24 cellular contexts compared by ENCODE assay signal in genomic region chr7:27145884-27146401, GRCh38. TPM values are rescaled to one million over a fixed set of nuclear protein-coding genes. Genes with fewer than 3 reads are reported as not detected.
DNase-seq lines count a peak whose midpoint lies in the region; ATAC-seq and TF ChIP-seq lines count a peak whose summit lies in the region.
"Had no signal": no experiment of that assay in that cellular context is flagged by ENCODE, and none has a peak within 500 bp of the region (broad histone marks: within the 10 kb centered on the region; RNA-seq: fewer than 3 reads in every experiment).

No MANE protein-coding gene starts in this region.

- ATAC-seq in upper lobe of left lung (ENCODE audit: low FRiP score in 2 of 2) (no peak), GM21526 (IDR thresholded peaks at IDR 0.05; ENCODE audit: low FRiP score, unreplicated experiment) (no peak)
- ATAC-seq: activated CD8-positive, alpha-beta T cell treated with anti-CD3 and anti-CD28 coated beads for 36 hours; activated T-cell treated with anti-CD3 and anti-CD28 coated beads, Interleukin-2, amount 50 U/mL, for 4 hours; stimulated activated naive CD8-positive, alpha-beta T cell treated with anti-CD3 and anti-CD28 coated beads, Interleukin-15, Interleukin-2, amounts not matched to agents 100 U/mL and 50 U/mL, for 24 hours had no signal

- peaks cover 91% of the 10 kb centered on the region for H3K79me2 ChIP-seq in fibroblast of lung (ENCODE audit: control insufficient read depth, insufficient read depth, low read length)

- 52 to 74% methylated on average over 14 of the region's 14 CpGs for WGBS in upper lobe of left lung, 2 donors
- 93% methylated on average over 6 to 9 of the region's 14 CpGs for WGBS in esophagus squamous epithelium, 2 donors

- H4K20me1 ChIP-seq in fibroblast of lung (ENCODE audit: control insufficient read depth, extremely low read depth, insufficient read depth, low read length) = no peaks in the 10 kb centered on the region

- H3K27ac Mint-ChIP-seq in MCF 10A (ENCODE audit: low read depth, unreplicated experiment) (no peak overlapping the region), nephron (peak overlapping the region; percentile 97 to 100 (median 99))
- H3K27ac Mint-ChIP-seq in T-helper 2 cell treated with Interferon-gamma antibody and Interleukin-4, amounts not matched to agents 5 μg/mL and 100 μg/mL, for 36 hours = no peak overlapping the region
- H3K27ac Mint-ChIP-seq: activated CD8-positive, alpha-beta T cell treated with anti-CD3 and anti-CD28 coated beads for 36 hours had no signal

- no TSS peak for BruUV-seq in MCF 10A (replicated peaks; lab: Mats Ljungman, UMichigan)

- H3K9ac ChIP-seq in fibroblast of lung (ENCODE audit: insufficient read depth, low read length) = peak overlapping the region; percentile 70
- H3K9ac ChIP-seq: BLaER1 had no signal

- peaks cover 0 to 25% of the 10 kb centered on the region in 2 donors for H3K27me3 ChIP-seq in breast epithelium
- no peaks in the 10 kb centered on the region for H3K27me3 ChIP-seq in fibroblast of lung (ENCODE audit: control insufficient read depth, insufficient read depth, low read length)
- H3K27me3 ChIP-seq in upper lobe of left lung = peaks cover 0 to 35% (median 14%) of the 10 kb centered on the region in 4 donors
- H3K27me3 ChIP-seq in esophagus squamous epithelium = peaks cover 0 to 93% (median 7%) of the 10 kb centered on the region in 4 donors
- H3K27me3 ChIP-seq: SJSA1 had no signal

- no peak for TF ChIP-seq CTCF in breast epithelium (IDR thresholded peaks at IDR 0.05)
- no peak for TF ChIP-seq CTCF in MCF 10A (IDR thresholded peaks at IDR 0.05; ENCODE audit: unreplicated experiment)
- TF ChIP-seq CTCF in fibroblast of lung (conservative IDR thresholded peaks at IDR 0.05 in 1 of 2, IDR thresholded peaks at IDR 0.05 in 1 of 2; ENCODE audit: low read depth in 1 of 2, low read length in 2 of 2) = no peak
- no peak for TF ChIP-seq CTCF in nephron (IDR thresholded peaks at IDR 0.05; ENCODE audit: unreplicated experiment in 3 of 3)
- TF ChIP-seq CTCF in upper lobe of left lung (IDR thresholded peaks at IDR 0.05) = no peak
- TF ChIP-seq CTCF in esophagus squamous epithelium (IDR thresholded peaks at IDR 0.05) = no peak

- peak overlapping the region; percentile 99 for H3K4me2 ChIP-seq in fibroblast of lung (ENCODE audit: extremely low read depth, insufficient read depth, low read length)
- H3K4me2 ChIP-seq: BLaER1 had no signal

- H3K9me3 Mint-ChIP-seq in MCF 10A (ENCODE audit: unreplicated experiment) = no peaks in the 10 kb centered on the region
- H3K9me3 Mint-ChIP-seq in nephron = no peaks in the 10 kb centered on the region
- no peaks in the 10 kb centered on the region for H3K9me3 Mint-ChIP-seq in T-helper 2 cell treated with Interferon-gamma antibody and Interleukin-4, amounts not matched to agents 5 μg/mL and 100 μg/mL, for 36 hours
- H3K9me3 Mint-ChIP-seq: activated CD8-positive, alpha-beta T cell treated with anti-CD3 and anti-CD28 coated beads for 36 hours; activated T-cell treated with anti-CD3 and anti-CD28 coated beads, Interleukin-2, amount 50 U/mL, for 4 hours had no signal

- H3K4me3 ChIP-seq in breast epithelium (peak overlapping the region; percentile 14 to 80 (median 75)), fibroblast of lung (replicated peaks in 1 of 4; ENCODE audit: control extremely low read depth in 1 of 4, insufficient read depth in 1 of 4, low read depth in 3 of 4, low read length in 4 of 4) (peak overlapping the region; percentile 41 to 61 (median 52)), upper lobe of left lung (peak overlapping the region in 3 of 4 donors; percentile 49 to 74 (median 62)), esophagus squamous epithelium (no peak overlapping the region)
- H3K4me3 ChIP-seq: BLaER1, SJSA1 had no signal

- TF ChIP-seq EP300 in upper lobe of left lung (IDR thresholded peaks at IDR 0.05) = no peak

- H3K4me1 Mint-ChIP-seq in MCF 10A (ENCODE audit: insufficient read depth, unreplicated experiment) = peaks cover 14% of the 10 kb centered on the region
- H3K4me1 Mint-ChIP-seq in nephron = peaks cover 68% of the 10 kb centered on the region
- H3K4me1 Mint-ChIP-seq in T-helper 2 cell treated with Interferon-gamma antibody and Interleukin-4, amounts not matched to agents 5 μg/mL and 100 μg/mL, for 36 hours (ENCODE audit: low read depth) = peaks cover under 1% of the 10 kb centered on the region

- H3K4me1 ChIP-seq in breast epithelium (peaks cover 0 to 4% of the 10 kb centered on the region in 2 donors), fibroblast of lung (ENCODE audit: control insufficient read depth, extremely low read depth, insufficient read depth, low read length) (peaks cover 22% of the 10 kb centered on the region), upper lobe of left lung (peaks cover 16 to 43% (median 21%) of the 10 kb centered on the region in 4 donors), esophagus squamous epithelium (peaks cover 13 to 71% (median 16%) of the 10 kb centered on the region in 3 donors)

- H3K9me3 ChIP-seq in breast epithelium (no peaks in the 10 kb centered on the region), fibroblast of lung (ENCODE audit: control insufficient read depth, insufficient read depth, low read depth, low read length) (no peaks in the 10 kb centered on the region), upper lobe of left lung (no peaks in the 10 kb centered on the region), esophagus squamous epithelium (no peaks in the 10 kb centered on the region)
- H3K9me3 ChIP-seq: SJSA1 had no signal

- DNase-seq in breast epithelium (ENCODE audit: low spot score in 2 of 2) (peak; percentile 25 to 45), MCF 10A (ENCODE audit: unreplicated experiment) (no peak), fibroblast of lung (ENCODE audit: low read depth in 2 of 2) (peak in 1 of 2 donors; percentile 61), upper lobe of left lung (no peak), esophagus squamous epithelium (lab: John Stamatoyannopoulos, UW) (no peak)
- DNase-seq in T-helper 2 cell treated with Interferon-gamma antibody and Interleukin-4, amounts not matched to agents 5 μg/mL and 100 μg/mL, for 36 hours (ENCODE audit: low spot score) = no peak
- DNase-seq: activated CD4-positive, CD25-positive, alpha-beta regulatory T cell; activated CD8-positive, alpha-beta T cell treated with anti-CD3 and anti-CD28 coated beads for 36 hours; activated naive CD4-positive, alpha-beta T cell treated with anti-CD3 and anti-CD28 coated beads, Interleukin-2, amount 50 U/mL, for 16 hours; activated T-cell treated with anti-CD3 and anti-CD28 coated beads, Interleukin-2, amount 50 U/mL, for 4 hours; cortex of kidney; foreskin melanocyte; NCI-H1436 treated with DMSO at 0.1 percent for 48 hours; NCI-H2171; NCI-H774; OCI-M1; stimulated activated CD4-positive, alpha-beta T cell treated with anti-CD3 and anti-CD28 coated beads, Interleukin-2, amount 100 ng/mL, for 24 hours; stimulated activated naive CD8-positive, alpha-beta T cell treated with anti-CD3 and anti-CD28 coated beads, Interleukin-15, Interleukin-2, amounts not matched to agents 100 U/mL and 50 U/mL, for 24 hours had no signal

- intact Hi-C loops in breast epithelium (cut with DNase I; ENCODE audit: low total_unique reads) (loop anchor here (5.0 kb wide), 2 partner anchors 531 to 774 kb away; no protein-coding TSS in a partner anchor), MCF 10A (cut with micrococcal nuclease) (no loop called here), esophagus squamous epithelium (cut with DNase I) (no loop called here)

- CTCF ChIA-PET in MCF 10A (lab: Yijun Ruan, JAX) = interaction anchor here (0.6 to 6.7 kb wide), 7 partner anchors 26 to 1056 kb away, joined by 3 to 190 read pairs (median 3); no protein-coding TSS in a partner anchor

- H3K27ac ChIP-seq in breast epithelium (peak overlapping the region; percentile 95 to 96), fibroblast of lung (ENCODE audit: insufficient read depth, low read length) (peak overlapping the region; percentile 98), upper lobe of left lung (peak overlapping the region; percentile 84 to 95 (median 88)), esophagus squamous epithelium (no peak overlapping the region)
- H3K27ac ChIP-seq: BLaER1, SJSA1 had no signal

- no peak overlapping the region for H2AFZ ChIP-seq in fibroblast of lung (ENCODE audit: low read length)

- TF ChIP-seq POLR2A in breast epithelium (IDR thresholded peaks at IDR 0.05) = no peak
- no peak for TF ChIP-seq POLR2A in upper lobe of left lung (IDR thresholded peaks at IDR 0.05)
- no peak for TF ChIP-seq POLR2A in esophagus squamous epithelium (IDR thresholded peaks at IDR 0.05)

- H3K4me3 Mint-ChIP-seq in MCF 10A (ENCODE audit: unreplicated experiment) (no peak overlapping the region), nephron (peak overlapping the region; percentile 95 to 98 (median 96))
- H3K4me3 Mint-ChIP-seq in T-helper 2 cell treated with Interferon-gamma antibody and Interleukin-4, amounts not matched to agents 5 μg/mL and 100 μg/mL, for 36 hours = no peak overlapping the region
- H3K4me3 Mint-ChIP-seq: activated CD8-positive, alpha-beta T cell treated with anti-CD3 and anti-CD28 coated beads for 36 hours; activated T-cell treated with anti-CD3 and anti-CD28 coated beads, Interleukin-2, amount 50 U/mL, for 4 hours had no signal

- H3K27me3 Mint-ChIP-seq in MCF 10A (ENCODE audit: insufficient read depth, unreplicated experiment) (no peaks in the 10 kb centered on the region), nephron (ENCODE audit: low read depth) (peaks cover 10% of the 10 kb centered on the region)
- peaks cover 48% of the 10 kb centered on the region for H3K27me3 Mint-ChIP-seq in T-helper 2 cell treated with Interferon-gamma antibody and Interleukin-4, amounts not matched to agents 5 μg/mL and 100 μg/mL, for 36 hours (ENCODE audit: low read depth)

- H3K36me3 ChIP-seq in breast epithelium (no peaks in the 10 kb centered on the region), fibroblast of lung (ENCODE audit: control insufficient read depth, insufficient read depth, low read length) (peaks cover 2% of the 10 kb centered on the region), upper lobe of left lung (no peaks in the 10 kb centered on the region), esophagus squamous epithelium (no peaks in the 10 kb centered on the region)

- POLR2A ChIA-PET in MCF 10A (lab: Yijun Ruan, JAX) = interaction anchor here (7.1 to 7.2 kb wide), 2 partner anchors 17 to 289 kb away, joined by 49 to 459 read pairs; partner anchors contain the start of gene HOXA9

- peaks cover 24% of the 10 kb centered on the region for H3K36me3 Mint-ChIP-seq in MCF 10A (ENCODE audit: insufficient read depth, unreplicated experiment)
- H3K36me3 Mint-ChIP-seq in nephron (ENCODE audit: low read depth) = peaks cover 83% of the 10 kb centered on the region
- no peaks in the 10 kb centered on the region for H3K36me3 Mint-ChIP-seq in T-helper 2 cell treated with Interferon-gamma antibody and Interleukin-4, amounts not matched to agents 5 μg/mL and 100 μg/mL, for 36 hours (ENCODE audit: low read depth)

RNA-seq across cellular contexts. Expression of gene HOXA6, which starts 1.6 kb away (rescaled TPM):
- total RNA-seq in breast epithelium (10 to 100 TPM in 1 of 3 donors, 1 to 10 TPM in 2; 7.9 to 16.0 (median 9.0) TPM), MCF 10A (2022) (0.96 and 2.0 TPM in 2 replicates), fibroblast of lung (3.6 and 4.4 TPM in 2 replicates), upper lobe of left lung (1 to 10 TPM in 4 of 6 donors, under 1 TPM in 1, not detected in 1; 0.61 to 8.4 (median 4.0) TPM), esophagus squamous epithelium (1 to 10 TPM in 1 of 4 donors, under 1 TPM in 1, not detected in 2; 0.26 to 1.3 TPM)
- 0.70 and 1.2 TPM in 2 replicates for polyA plus RNA-seq in fibroblast of lung
- 1.6 and 3.8 TPM in 2 replicates for polyA plus RNA-seq in fibroblast of lung (2012)
- 0.30 and 1.6 TPM in 2 replicates for polyA minus RNA-seq in fibroblast of lung (ENCODE audit: low replicate concordance)
- total RNA-seq: A172; activated CD8-positive, alpha-beta T cell treated with anti-CD3 and anti-CD28 coated beads for 36 hours; activated T-cell treated with anti-CD3 and anti-CD28 coated beads, Interleukin-2, amount 50 U/mL, for 4 hours; T-helper 2 cell treated with Interferon-gamma antibody and Interleukin-4, amounts not matched to agents 100 ng/mL and 5 ng/mL, for 36 hours had no signal

RNA-seq across cellular contexts. Expression of gene HOXA5, which starts 2.5 kb away (rescaled TPM):
- 10 to 100 TPM; 11.5 to 48.7 (median 22.6) TPM for total RNA-seq in breast epithelium
- 7.4 and 8.8 TPM in 2 replicates for total RNA-seq in MCF 10A (2022)
- total RNA-seq in fibroblast of lung = 18.3 and 22.1 TPM in 2 replicates
- 16.6 and 35.6 TPM in 2 replicates for polyA plus RNA-seq in fibroblast of lung
- polyA plus RNA-seq in fibroblast of lung (2012) = 17.5 and 31.8 TPM in 2 replicates
- polyA minus RNA-seq in fibroblast of lung (ENCODE audit: low replicate concordance) = 3.1 and 3.9 TPM in 2 replicates
- 10 to 100 TPM in 5 of 6 donors, 1 to 10 TPM in 1; 7.8 to 79.9 (median 16.9) TPM for total RNA-seq in upper lobe of left lung
- 1 to 10 TPM; 3.6 to 8.2 (median 6.8) TPM for total RNA-seq in esophagus squamous epithelium
- total RNA-seq: activated CD8-positive, alpha-beta T cell treated with anti-CD3 and anti-CD28 coated beads for 36 hours; activated T-cell treated with anti-CD3 and anti-CD28 coated beads, Interleukin-2, amount 50 U/mL, for 4 hours; T-helper 2 cell treated with Interferon-gamma antibody and Interleukin-4, amounts not matched to agents 100 ng/mL and 5 ng/mL, for 36 hours had no signal

RNA-seq across cellular contexts. Expression of gene HOXA3, which starts 6.4 kb away (rescaled TPM):
- total RNA-seq in breast epithelium = 1 to 10 TPM; 4.5 to 6.4 (median 4.6) TPM
- 8.2 and 14.0 TPM in 2 replicates for total RNA-seq in MCF 10A (2022)
- 1.5 TPM in 2 replicates for total RNA-seq in fibroblast of lung
- polyA plus RNA-seq in fibroblast of lung = 0.44 and 0.68 TPM in 2 replicates
- polyA plus RNA-seq in fibroblast of lung (2012) = 2.7 and 3.2 TPM in 2 replicates
- polyA minus RNA-seq in fibroblast of lung (ENCODE audit: low replicate concordance) = 0.41 and 1.6 TPM in 2 replicates
- 10 to 100 TPM in 1 of 6 donors, 1 to 10 TPM in 3, under 1 TPM in 2; 0.20 to 11.4 (median 3.5) TPM for total RNA-seq in upper lobe of left lung
- total RNA-seq in esophagus squamous epithelium = 1 to 10 TPM; 3.6 to 8.7 (median 6.6) TPM
- total RNA-seq: activated CD8-positive, alpha-beta T cell treated with anti-CD3 and anti-CD28 coated beads for 36 hours; activated T-cell treated with anti-CD3 and anti-CD28 coated beads, Interleukin-2, amount 50 U/mL, for 4 hours; T-helper 2 cell treated with Interferon-gamma antibody and Interleukin-4, amounts not matched to agents 100 ng/mL and 5 ng/mL, for 36 hours had no signal

RNA-seq across cellular contexts. Expression of gene HOXA7, which starts 10.5 kb away (rescaled TPM):
- 1 to 10 TPM; 4.6 to 8.8 (median 6.2) TPM for total RNA-seq in breast epithelium
- total RNA-seq in MCF 10A (2022) = 0.29 and 0.44 TPM in 2 replicates
- 1.0 and 1.2 TPM in 2 replicates for total RNA-seq in fibroblast of lung
- polyA plus RNA-seq in fibroblast of lung = 5.3 and 5.9 TPM in 2 replicates
- polyA plus RNA-seq in fibroblast of lung (2012) = 6.8 and 7.9 TPM in 2 replicates
- 4.8 and 6.3 TPM in 2 replicates for polyA minus RNA-seq in fibroblast of lung (ENCODE audit: low replicate concordance)
- 1 to 10 TPM in 3 of 6 donors, under 1 TPM in 1, not detected in 2; 0.46 to 3.3 (median 2.5) TPM for total RNA-seq in upper lobe of left lung
- under 1 TPM; 0.23 to 0.76 (median 0.48) TPM for total RNA-seq in esophagus squamous epithelium
- total RNA-seq: A172; activated CD8-positive, alpha-beta T cell treated with anti-CD3 and anti-CD28 coated beads for 36 hours; activated T-cell treated with anti-CD3 and anti-CD28 coated beads, Interleukin-2, amount 50 U/mL, for 4 hours; T-helper 2 cell treated with Interferon-gamma antibody and Interleukin-4, amounts not matched to agents 100 ng/mL and 5 ng/mL, for 36 hours had no signal

RNA-seq across cellular contexts. Expression of gene HOXA4, which starts 15.4 kb away (rescaled TPM):
- 1 to 10 TPM in 2 of 3 donors, under 1 TPM in 1; 0.80 to 2.8 (median 2.0) TPM for total RNA-seq in breast epithelium
- 2.6 and 3.7 TPM in 2 replicates for total RNA-seq in MCF 10A (2022)
- 0.33 and 0.51 TPM in 2 replicates for total RNA-seq in fibroblast of lung
- 2.4 and 3.6 TPM in 2 replicates for polyA plus RNA-seq in fibroblast of lung
- polyA plus RNA-seq in fibroblast of lung (2012) = 2.6 and 3.3 TPM in 2 replicates
- polyA minus RNA-seq in fibroblast of lung (ENCODE audit: low replicate concordance) = 1.6 and 3.6 TPM in 2 replicates
- 10 to 100 TPM in 1 of 6 donors, 1 to 10 TPM in 5; 1.5 to 10.5 (median 6.2) TPM for total RNA-seq in upper lobe of left lung
- total RNA-seq in esophagus squamous epithelium = 1 to 10 TPM; 2.9 to 6.7 (median 4.1) TPM

Comparison
In these comparisons a context has a peak if more than half of its experiments do, and no peak if none do; other contexts are left out.
1. DNase-seq: peak in breast epithelium (2 of 2); none in MCF 10A (single experiment), upper lobe of left lung (0 of 2), T-helper 2 cell treated with Interferon-gamma antibody and Interleukin-4, amounts not matched to agents 5 μg/mL and 100 μg/mL, for 36 hours (single experiment) and esophagus squamous epithelium (single experiment).
2. H3K27ac ChIP-seq: peak in breast epithelium (2 of 2), fibroblast of lung (single experiment) and upper lobe of left lung (4 of 4); none in esophagus squamous epithelium (0 of 4).
3. H3K4me3 ChIP-seq: peak in breast epithelium (3 of 3), fibroblast of lung (4 of 4) and upper lobe of left lung (3 of 4); none in esophagus squamous epithelium (0 of 4).
4. H3K27ac Mint-ChIP-seq: peak in nephron (3 of 3); none in MCF 10A (single experiment) and T-helper 2 cell treated with Interferon-gamma antibody and Interleukin-4, amounts not matched to agents 5 μg/mL and 100 μg/mL, for 36 hours (single experiment).
5. H3K4me3 Mint-ChIP-seq: peak in nephron (3 of 3); none in MCF 10A (single experiment) and T-helper 2 cell treated with Interferon-gamma antibody and Interleukin-4, amounts not matched to agents 5 μg/mL and 100 μg/mL, for 36 hours (single experiment).